Comparison of ENCODE assay signal across 8 cellular contexts in the genomic region with DNA sequence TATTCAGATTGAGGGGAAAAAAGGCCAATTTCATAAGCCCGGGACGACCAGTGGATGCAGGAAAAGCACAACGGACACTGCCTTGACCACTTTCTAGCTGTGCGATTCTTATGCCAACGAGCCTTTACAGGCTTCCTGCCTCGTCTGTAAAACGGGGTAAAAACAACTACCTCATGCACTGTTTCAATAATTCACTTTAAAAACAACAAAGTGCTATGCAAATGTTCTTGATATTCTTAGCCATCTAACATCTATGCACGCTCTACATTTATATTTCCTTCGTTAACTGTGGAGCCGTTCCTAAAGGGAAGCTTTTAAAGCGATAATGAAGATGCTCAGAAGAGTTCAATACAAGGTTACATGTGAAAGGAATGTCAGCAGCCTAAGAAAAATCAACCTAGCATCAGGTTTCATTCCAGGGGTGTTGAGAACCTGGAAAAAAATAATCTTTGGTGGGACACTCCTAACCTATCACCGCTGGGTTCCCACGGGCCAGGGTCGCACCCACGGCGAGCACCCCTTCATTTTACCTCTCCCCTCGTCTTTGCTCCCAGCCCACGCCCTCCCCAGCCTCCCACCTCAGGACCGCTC. TPM values are rescaled to one million over a fixed set of nuclear protein-coding genes. Genes with fewer than 3 reads are reported as not detected.
DNase-seq lines count a peak whose midpoint lies in the region; ATAC-seq and TF ChIP-seq lines count a peak whose summit lies in the region.

No MANE protein-coding gene starts in this region.

- H3K4me1 ChIP-seq in Panc1 (ENCODE audit: control insufficient read depth, insufficient read depth, low read length) (peaks cover 25% of the 10 kb centered on the region), endocrine pancreas (ENCODE audit: control insufficient read depth, insufficient read depth, low read length) (peaks cover 8% of the 10 kb centered on the region)

- ATAC-seq in GM19043 (IDR thresholded peaks at IDR 0.05; ENCODE audit: low read depth, unreplicated experiment): peak; percentile 2
- peak; percentile 1 for ATAC-seq in Panc1
- no peak for ATAC-seq in GM19452 (IDR thresholded peaks at IDR 0.05; ENCODE audit: unreplicated experiment)
- no peak for ATAC-seq in HG03135 (IDR thresholded peaks at IDR 0.05; ENCODE audit: unreplicated experiment)

- H3K4me3 Mint-ChIP-seq in nephron progenitor cell: peak overlapping the region; percentile 86

- H3K27ac Mint-ChIP-seq in nephron progenitor cell: peak overlapping the region; percentile 88

- in situ Hi-C loops in Panc1 (cut with HindIII; ENCODE audit: low pct_unique_long_range_greater_than_20kb, low sequenced_read_pairs): no loop called here

- H3K36me3 Mint-ChIP-seq in nephron progenitor cell (ENCODE audit: low read depth): peaks cover 8% of the 10 kb centered on the region

- intact Hi-C loops in Panc1 (cut with micrococcal nuclease; ENCODE audit: unreplicated experiment): no loop called here

- peak overlapping the region; percentile 90 for H3K27ac ChIP-seq in Panc1 (ENCODE audit: low read length)

- peak; percentile 17 for DNase-seq in AG10803 (ENCODE audit: low read depth)
- no peak for DNase-seq in Panc1 (ENCODE audit: low read depth, low spot score)
- no peak for DNase-seq in nephron progenitor cell
- no peak for DNase-seq in MV-4-11 (lab: John Stamatoyannopoulos, UW)

- H3K9me3 Mint-ChIP-seq in nephron progenitor cell: no peaks in the 10 kb centered on the region

- H3K27me3 Mint-ChIP-seq in nephron progenitor cell (ENCODE audit: low read depth, poor library complexity): peaks cover 8% of the 10 kb centered on the region

- H3K27me3 ChIP-seq in Panc1 (ENCODE audit: control insufficient read depth, insufficient read depth, low read length): no peaks in the 10 kb centered on the region
- no peaks in the 10 kb centered on the region for H3K27me3 ChIP-seq in endocrine pancreas (ENCODE audit: control insufficient read depth, insufficient read depth, low read length)

- no peak for TF ChIP-seq CTCF in AG10803 (conservative IDR thresholded peaks at IDR 0.05; ENCODE audit: low read length)
- no peak for TF ChIP-seq CTCF in Panc1 (IDR thresholded peaks at IDR 0.05)
- no peak for TF ChIP-seq CTCF in nephron progenitor cell (IDR thresholded peaks at IDR 0.05)

- CTCF ChIA-PET in Panc1 (lab: Charles Lee): interaction anchor here (0.6 to 0.7 kb wide), 5 partner anchors 17 to 942 kb away, joined by 3 to 25 read pairs (median 4); no protein-coding TSS in a partner anchor

- BruUV-seq in Panc1 (replicated peaks; lab: Mats Ljungman, UMichigan): TSS peak; percentile 88

- peak overlapping the region; percentile 74 for H3K4me3 ChIP-seq in AG10803 (ENCODE audit: low read length)
- peak overlapping the region; percentile 64 to 68 for H3K4me3 ChIP-seq in Panc1 (ENCODE audit: low read depth in 2 of 2, low read length in 2 of 2)
- H3K4me3 ChIP-seq in endocrine pancreas (ENCODE audit: control insufficient read depth, insufficient read depth, low read length): peak overlapping the region; percentile 91

- peak overlapping the region; percentile 67 for H3K9ac ChIP-seq in endocrine pancreas (ENCODE audit: control insufficient read depth, insufficient read depth, low read length)

- no peaks in the 10 kb centered on the region for H3K9me3 ChIP-seq in Panc1 (ENCODE audit: control insufficient read depth, insufficient read depth, low read depth, low read length)
- H3K9me3 ChIP-seq in endocrine pancreas (ENCODE audit: control insufficient read depth, low read length): no peaks in the 10 kb centered on the region

- H3K4me1 Mint-ChIP-seq in nephron progenitor cell: peaks cover 27% of the 10 kb centered on the region

- H3K36me3 ChIP-seq in Panc1 (ENCODE audit: control insufficient read depth, insufficient read depth, low read length): no peaks in the 10 kb centered on the region
- H3K36me3 ChIP-seq in endocrine pancreas (ENCODE audit: control insufficient read depth, insufficient read depth, low read length): no peaks in the 10 kb centered on the region

- POLR2A ChIA-PET in Panc1 (lab: Charles Lee): interaction anchor here (0.6 kb wide), 1 partner anchor 578 kb away, joined by 3 read pairs; no protein-coding TSS in a partner anchor

RNA-seq across cellular contexts. Expression of a gene that starts 1.0 kb away (rescaled TPM):
- total RNA-seq in Panc1 (2021; ENCODE audit: unreplicated experiment): 18.1 TPM
- 8.8 TPM for polyA plus RNA-seq in Panc1 (2012; ENCODE audit: insufficient read length)

Comparison
In these comparisons a context has a peak if more than half of its experiments do, and no peak if none do; other contexts are left out.
1. ATAC-seq: peak in GM19043 (single experiment) and Panc1 (single experiment); none in GM19452 (single experiment) and HG03135 (single experiment).
2. Peak in every context shown above with its lines, with median percentiles within 50 percentile points of each other: H3K4me3 ChIP-seq.